In genomic region chr6:135043854-135044253, GRCh38 we compare ENCODE assay signal across 1 cellular context.
TF ChIP-seq lines count a peak whose summit lies in the region.

No MANE protein-coding gene starts in this region.

TF ChIP-seq in K562, 482 proteins besides CTCF, POLR2A, EP300 and RAD21 (continued from another document):
- TF ChIP-seq, protein P1, sequence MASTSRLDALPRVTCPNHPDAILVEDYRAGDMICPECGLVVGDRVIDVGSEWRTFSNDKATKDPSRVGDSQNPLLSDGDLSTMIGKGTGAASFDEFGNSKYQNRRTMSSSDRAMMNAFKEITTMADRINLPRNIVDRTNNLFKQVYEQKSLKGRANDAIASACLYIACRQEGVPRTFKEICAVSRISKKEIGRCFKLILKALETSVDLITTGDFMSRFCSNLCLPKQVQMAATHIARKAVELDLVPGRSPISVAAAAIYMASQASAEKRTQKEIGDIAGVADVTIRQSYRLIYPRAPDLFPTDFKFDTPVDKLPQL (IDR thresholded peaks at IDR 0.05; ENCODE audit: extremely low read depth, insufficient read length): no peak
- no peak for TF ChIP-seq REST (CRISPR knock-in tag; IDR thresholded peaks at IDR 0.05; ENCODE audit: low read depth)
